In genomic region chr2:24104110-24104650, GRCh38 we compare ENCODE assay signal across 25 cellular contexts. TPM values are rescaled to one million over a fixed set of nuclear protein-coding genes. Genes with fewer than 3 reads are reported as not detected.
DNase-seq lines count a peak whose midpoint lies in the region; ATAC-seq, FAIRE-seq and TF ChIP-seq lines count a peak whose summit lies in the region.
"Had no signal": no experiment of that assay in that cellular context is flagged by ENCODE, and none has a peak within 500 bp of the region (broad histone marks: within the 10 kb centered on the region; RNA-seq: fewer than 3 reads in every experiment).

No MANE protein-coding gene starts in this region.

- H3K9ac ChIP-seq in neuronal stem cell (ENCODE audit: low read depth, low read length, poor library complexity) = no peak overlapping the region
- H3K9ac ChIP-seq in smooth muscle cell (ENCODE audit: low read depth) = no peak overlapping the region

- no peak overlapping the region for H3K4me3 ChIP-seq in A549
- H3K4me3 ChIP-seq in DOHH2 (ENCODE audit: low read length) = peak overlapping the region; percentile 18; the same call in 1 of the 2 replicates
- no peak overlapping the region for H3K4me3 ChIP-seq in neuronal stem cell (ENCODE audit: low read length in 2 of 2)
- H3K4me3 ChIP-seq in smooth muscle cell = no peak overlapping the region
- H3K4me3 ChIP-seq: SJSA1 had no signal

- H3K79me1 ChIP-seq in neuronal stem cell (ENCODE audit: low read depth, low read length) = no peaks in the 10 kb centered on the region

- POLR2A ChIA-PET in A549 (lab: Yijun Ruan, JAX) = no interaction called here
- POLR2A ChIA-PET in WTC11 (lab: Charles Lee) = no interaction called here

- H3K18ac ChIP-seq in neuronal stem cell (ENCODE audit: low read length) = no peak overlapping the region

- H3K79me2 ChIP-seq in DOHH2 (ENCODE audit: control insufficient read depth, low read length) (no peaks in the 10 kb centered on the region), smooth muscle cell (ENCODE audit: low read depth) (no peaks in the 10 kb centered on the region)

- TF ChIP-seq CTCF in A549 (IDR thresholded peaks at IDR 0.05) (no peak), DOHH2 (IDR thresholded peaks at IDR 0.05; ENCODE audit: low read depth, low read length, poor library complexity, severe bottlenecking) (no peak), WTC11 (IDR thresholded peaks at IDR 0.05) (no peak), smooth muscle cell (IDR thresholded peaks at IDR 0.05; ENCODE audit: borderline replicate concordance, insufficient read depth, poor library complexity, severe bottlenecking) (no peak)

- no peak overlapping the region for H3K27ac Mint-ChIP-seq in WTC11
- H3K27ac Mint-ChIP-seq in activated naive CD8-positive, alpha-beta T cell treated with anti-CD3 and anti-CD28 coated beads, Interleukin-2, amount 50 U/mL, for 24 hours = no peak overlapping the region
- H3K27ac Mint-ChIP-seq: CD4-positive, alpha-beta memory T cell; T-cell had no signal

- H3K4ac ChIP-seq in neuronal stem cell (ENCODE audit: low read length) = no peak overlapping the region

- peaks cover 18% of the 10 kb centered on the region for H3K27me3 Mint-ChIP-seq in WTC11 (ENCODE audit: low read depth)
- no peaks in the 10 kb centered on the region for H3K27me3 Mint-ChIP-seq in activated naive CD8-positive, alpha-beta T cell treated with anti-CD3 and anti-CD28 coated beads, Interleukin-2, amount 50 U/mL, for 24 hours
- H3K27me3 Mint-ChIP-seq: CD4-positive, alpha-beta memory T cell; T-cell had no signal

- H3K4me1 Mint-ChIP-seq in WTC11 = 0 out of 2 replicates have a peak, but pooled peaks cover 4% of the 10 kb centered on the region
- peaks cover 4% of the 10 kb centered on the region for H3K4me1 Mint-ChIP-seq in activated naive CD8-positive, alpha-beta T cell treated with anti-CD3 and anti-CD28 coated beads, Interleukin-2, amount 50 U/mL, for 24 hours
- H3K4me1 Mint-ChIP-seq: CD4-positive, alpha-beta memory T cell; T-cell had no signal

- no peak overlapping the region for H3K4me3 Mint-ChIP-seq in WTC11
- H3K4me3 Mint-ChIP-seq in activated naive CD8-positive, alpha-beta T cell treated with anti-CD3 and anti-CD28 coated beads, Interleukin-2, amount 50 U/mL, for 24 hours = no peak overlapping the region
- H3K4me3 Mint-ChIP-seq: CD4-positive, alpha-beta memory T cell; T-cell had no signal

- 86% methylated on average over 8 of the region's 8 CpGs for WGBS in A549 (ENCODE audit: missing lambda C conversion rate)
- no CpG with 5 or more reads among the region's 8 CpGs for WGBS in neuronal stem cell (ENCODE audit: extremely low coverage in 2 of 2, insufficient read length in 2 of 2, insufficient replicate concordance in 1 of 2), 2 donors
- WGBS in smooth muscle cell (ENCODE audit: low lambda C conversion rate) = 97% methylated on average over 8 of the region's 8 CpGs

- peak overlapping the region; percentile 17 for H3K23ac ChIP-seq in neuronal stem cell (ENCODE audit: low read depth, low read length, poor library complexity)

- peaks cover 16% of the 10 kb centered on the region; the same call in 2 of the 3 replicates for H3K4me1 ChIP-seq in A549
- H3K4me1 ChIP-seq in DOHH2 (ENCODE audit: control insufficient read depth, low read length) = peaks cover 22% of the 10 kb centered on the region
- no peaks in the 10 kb centered on the region for H3K4me1 ChIP-seq in neuronal stem cell (ENCODE audit: control insufficient read depth in 2 of 2, insufficient read depth in 1 of 2, low read depth in 1 of 2, low read length in 2 of 2)
- H3K4me1 ChIP-seq in smooth muscle cell (ENCODE audit: low read depth) = no peaks in the 10 kb centered on the region
- H3K4me1 ChIP-seq: SJSA1 had no signal

- H2AFZ ChIP-seq in neuronal stem cell (ENCODE audit: low read length) (no peak overlapping the region), smooth muscle cell (ENCODE audit: low read depth) (no peak overlapping the region)

- no peaks in the 10 kb centered on the region for H3K9me2 ChIP-seq in DOHH2 (replicated peaks; ENCODE audit: control insufficient read depth, low read length)

- H4K20me1 ChIP-seq in DOHH2 (ENCODE audit: control insufficient read depth, insufficient read depth, low read depth, low read length) (no peaks in the 10 kb centered on the region), smooth muscle cell (ENCODE audit: low read depth) (no peaks in the 10 kb centered on the region)

- H4K91ac ChIP-seq in neuronal stem cell (ENCODE audit: low read depth, low read length, poor library complexity) = no peak overlapping the region

- H3K27me3 ChIP-seq in DOHH2 (ENCODE audit: control insufficient read depth, low read length) (no peaks in the 10 kb centered on the region), neuronal stem cell (ENCODE audit: control insufficient read depth in 3 of 3, insufficient read depth in 3 of 3, low read depth in 1 of 3, low read length in 3 of 3) (no peaks in the 10 kb centered on the region), smooth muscle cell (ENCODE audit: low read depth) (no peaks in the 10 kb centered on the region)
- H3K27me3 ChIP-seq: SJSA1 had no signal

- no peak overlapping the region for H2BK120ac ChIP-seq in neuronal stem cell (ENCODE audit: low read depth, low read length)

- no peak for TF ChIP-seq EP300 in A549 (IDR thresholded peaks at IDR 0.05)

- no peak overlapping the region for H2BK15ac ChIP-seq in neuronal stem cell (ENCODE audit: low read length)

- H3K4me2 ChIP-seq in A549 (no peak overlapping the region), DOHH2 (ENCODE audit: low read length) (peak overlapping the region; percentile 44), neuronal stem cell (ENCODE audit: insufficient read depth, low read length, poor library complexity, severe bottlenecking) (no peak overlapping the region), smooth muscle cell (no peak overlapping the region)

- peaks cover 9% of the 10 kb centered on the region for H3K36me3 Mint-ChIP-seq in WTC11
- H3K36me3 Mint-ChIP-seq in activated naive CD8-positive, alpha-beta T cell treated with anti-CD3 and anti-CD28 coated beads, Interleukin-2, amount 50 U/mL, for 24 hours (ENCODE audit: low read depth) = peaks cover 5% of the 10 kb centered on the region

- peak; percentile 44 to 50; a peak in 5 of 6 replicates for ATAC-seq in A549
- ATAC-seq in WTC11 = peak; percentile 22
- ATAC-seq in activated naive CD8-positive, alpha-beta T cell treated with anti-CD3 and anti-CD28 coated beads, Interleukin-2, amount 50 U/mL, for 24 hours = no peak
- ATAC-seq in GM21576 (IDR thresholded peaks at IDR 0.05; ENCODE audit: unreplicated experiment) = no peak
- ATAC-seq: T-cell had no signal

- TF ChIP-seq POLR2A in A549 (IDR thresholded peaks at IDR 0.05; ENCODE audit: low read length) = no peak

- H3K14ac ChIP-seq in neuronal stem cell (ENCODE audit: low read length) = no peak overlapping the region

- peaks cover 34% of the 10 kb centered on the region for H3K9me3 Mint-ChIP-seq in WTC11
- H3K9me3 Mint-ChIP-seq in activated naive CD8-positive, alpha-beta T cell treated with anti-CD3 and anti-CD28 coated beads, Interleukin-2, amount 50 U/mL, for 24 hours = peaks cover 31% of the 10 kb centered on the region

- H2BK5ac ChIP-seq in neuronal stem cell (ENCODE audit: low read length) = no peak overlapping the region

- H3K36me3 ChIP-seq in DOHH2 (ENCODE audit: control insufficient read depth, low read length) (no peaks in the 10 kb centered on the region), neuronal stem cell (replicated peaks in 1 of 2; ENCODE audit: control insufficient read depth in 2 of 2, insufficient read depth in 2 of 2, low read length in 2 of 2) (no peaks in the 10 kb centered on the region), smooth muscle cell (ENCODE audit: low read depth) (no peaks in the 10 kb centered on the region)
- H3K36me3 ChIP-seq: SJSA1 had no signal

- H4K8ac ChIP-seq in neuronal stem cell (ENCODE audit: low read depth, low read length) = no peak overlapping the region

- no peak overlapping the region for H2BK12ac ChIP-seq in neuronal stem cell (ENCODE audit: low read length)

- peak overlapping the region; percentile 19 for H2AK5ac ChIP-seq in neuronal stem cell (ENCODE audit: low read depth, low read length)

- H3K27ac ChIP-seq in A549 (no peak overlapping the region), DOHH2 (ENCODE audit: low read depth, low read length) (no peak overlapping the region), neuronal stem cell (replicated peaks; ENCODE audit: low read length) (no peak overlapping the region), smooth muscle cell (ENCODE audit: low read depth) (no peak overlapping the region)
- H3K27ac ChIP-seq: SJSA1 had no signal

- DNase-seq in A549 (ENCODE audit: low read depth in 1 of 2, low spot score in 1 of 2) = no peak
- no peak for DNase-seq in WTC11 (ENCODE audit: low spot score)
- DNase-seq in neuronal stem cell (ENCODE audit: low spot score) = no peak
- DNase-seq in activated naive CD8-positive, alpha-beta T cell treated with anti-CD3 and anti-CD28 coated beads, Interleukin-2, amount 50 U/mL, for 24 hours = no peak
- DNase-seq in smooth muscle cell (lab: John Stamatoyannopoulos, UW; ENCODE audit: unreplicated experiment) = no peak
- no peak for DNase-seq in activated T-cell treated with anti-CD3 and anti-CD28 coated beads for 4 hours
- DNase-seq: AML-193; C1 segment of cervical spinal cord; Caco-2; CD4-positive, alpha-beta memory T cell; EL; GDM1; NCI-H187; NCI-H2081 treated with DMSO at 0.1 percent for 48 hours; NCI-H226; NCI-H524; NCI-H748 treated with DMSO at 0.1 percent for 48 hours; Right ventricle myocardium superior; RPMI8226; T-cell had no signal

- FAIRE-seq in A549 (lab: Jason Lieb, UNC) = no peak
- FAIRE-seq: A204.1 had no signal

- TF ChIP-seq RAD21 in A549 (conservative IDR thresholded peaks at IDR 0.05 in 1 of 2, IDR thresholded peaks at IDR 0.05 in 1 of 2) = no peak

- H3F3A ChIP-seq in DOHH2 (ENCODE audit: control insufficient read depth, insufficient read depth) = no peaks in the 10 kb centered on the region
- no peaks in the 10 kb centered on the region for H3F3A ChIP-seq in smooth muscle cell (ENCODE audit: low read depth)

- CTCF ChIA-PET in A549 (lab: Yijun Ruan, JAX) = interaction anchor here (1.0 to 7.8 kb wide), 3 partner anchors 20 to 306 kb away, joined by 3 to 57 read pairs (median 3); partner anchors contain the start of gene TP53I3
- CTCF ChIA-PET in WTC11 (lab: Charles Lee) = interaction anchor here (0.9 to 1.1 kb wide), 2 partner anchors 20 to 60 kb away, joined by 3 read pairs; no protein-coding TSS in a partner anchor

- H3K9me3 ChIP-seq in A549 = no peaks in the 10 kb centered on the region
- 0 out of 2 replicates have a peak, but pooled peaks cover 4% of the 10 kb centered on the region for H3K9me3 ChIP-seq in DOHH2 (ENCODE audit: control insufficient read depth, insufficient read depth, low read length)
- peaks cover 0 to 6% of the 10 kb centered on the region in 2 donors for H3K9me3 ChIP-seq in neuronal stem cell (replicated peaks in 1 of 2; ENCODE audit: control insufficient read depth in 2 of 2, insufficient read depth in 1 of 2, low read depth in 1 of 2, low read length in 2 of 2)
- H3K9me3 ChIP-seq in smooth muscle cell (replicated peaks; ENCODE audit: low read depth) = no peaks in the 10 kb centered on the region
- H3K9me3 ChIP-seq: SJSA1 had no signal

RNA-seq across cellular contexts. Expression of gene PFN4, which starts 19.0 kb away (rescaled TPM):
- polyA plus RNA-seq in A549 (2011; rRNA removed) = 2.0 and 2.3 TPM in 2 replicates
- 0.75 and 0.80 TPM in 2 replicates for polyA plus RNA-seq in A549 (2012; cell fraction: cytosol; rRNA removed)
- 0.44 and 0.56 TPM in 2 replicates for polyA plus RNA-seq in A549 (2012; cell fraction: nucleus; rRNA removed)
- 1.2 to 1.6 TPM (median 1.6 TPM) in 3 replicates for polyA plus RNA-seq in A549 (2017; fragmentation: RNase III; extraction: RNeasy Plus Mini Kit Qiagen cat#74134 plus additional on column Dnase treatment)
- 0.37 TPM in 1 of 2 replicates, not detected in the other for polyA minus RNA-seq in A549 (2011; rRNA and poly(A)+ RNA removed)
- 0.48 TPM in 1 of 3 replicates, not detected in the others for total RNA-seq in WTC11 (2021)
- polyA plus RNA-seq in neuronal stem cell (2013, experiment 1 of 2) = 0.99 TPM
- 1.1 TPM for polyA plus RNA-seq in neuronal stem cell (2013, experiment 2 of 2)
- 1.5 TPM in 1 of 2 replicates, not detected in the other for total RNA-seq in smooth muscle cell
- polyA plus RNA-seq in smooth muscle cell = 0.85 and 1.0 TPM in 2 replicates
- total RNA-seq: CD4-positive, alpha-beta memory T cell; HT-29 had no signal
- polyA plus RNA-seq: CD4-positive, alpha-beta memory T cell had no signal

RNA-seq across cellular contexts. Expression of gene FAM228B, which starts 19.1 kb away (rescaled TPM):
- polyA plus RNA-seq in A549 (2011; rRNA removed) (7.6 and 8.2 TPM in 2 replicates), A549 (2017; fragmentation: RNase III; extraction: RNeasy Plus Mini Kit Qiagen cat#74134 plus additional on column Dnase treatment) (3.0 to 4.9 TPM (median 3.8 TPM) in 3 replicates), smooth muscle cell (16.6 and 18.1 TPM in 2 replicates)
- 1.0 and 1.6 TPM in 2 replicates for polyA plus RNA-seq in A549 (2012; cell fraction: cytosol; rRNA removed)
- polyA plus RNA-seq in A549 (2012; cell fraction: nucleus; rRNA removed) = 1.2 and 1.5 TPM in 2 replicates
- 1.0 and 1.7 TPM in 2 replicates for polyA minus RNA-seq in A549 (2011; rRNA and poly(A)+ RNA removed)
- total RNA-seq in WTC11 (2021) (2.7 to 7.4 TPM (median 6.9 TPM) in 3 replicates), smooth muscle cell (7.0 and 14.2 TPM in 2 replicates)
- polyA plus RNA-seq in neuronal stem cell (2013, experiment 1 of 2) = 16.9 TPM
- polyA plus RNA-seq in neuronal stem cell (2013, experiment 2 of 2) = 16.3 TPM

RNA-seq across cellular contexts. Expression of gene TP53I3, which starts 19.5 kb away (rescaled TPM):
- polyA plus RNA-seq in A549 (2011; rRNA removed) (93.7 and 99.1 TPM in 2 replicates), A549 (2017; fragmentation: RNase III; extraction: RNeasy Plus Mini Kit Qiagen cat#74134 plus additional on column Dnase treatment) (173 to 183 TPM (median 173 TPM) in 3 replicates), smooth muscle cell (56.3 and 80.3 TPM in 2 replicates)
- 150 and 186 TPM in 2 replicates for polyA plus RNA-seq in A549 (2012; cell fraction: cytosol; rRNA removed)
- 347 and 392 TPM in 2 replicates for polyA plus RNA-seq in A549 (2012; cell fraction: nucleus; rRNA removed)
- polyA minus RNA-seq in A549 (2011; rRNA and poly(A)+ RNA removed) = 64.4 and 101 TPM in 2 replicates
- total RNA-seq in WTC11 (2021) (29.7 to 33.1 TPM (median 32.9 TPM) in 3 replicates), smooth muscle cell (24.9 and 39.3 TPM in 2 replicates)
- polyA plus RNA-seq in neuronal stem cell (2013, experiment 1 of 2) = 14.8 TPM
- polyA plus RNA-seq in neuronal stem cell (2013, experiment 2 of 2) = 15.7 TPM

RNA-seq across cellular contexts. Expression of gene SF3B6, which starts 28.1 kb away (rescaled TPM):
- polyA plus RNA-seq in A549 (2011; rRNA removed) (296 and 315 TPM in 2 replicates), A549 (2017; fragmentation: RNase III; extraction: RNeasy Plus Mini Kit Qiagen cat#74134 plus additional on column Dnase treatment) (244 to 276 TPM (median 260 TPM) in 3 replicates), smooth muscle cell (210 and 220 TPM in 2 replicates)
- 133 and 171 TPM in 2 replicates for polyA plus RNA-seq in A549 (2012; cell fraction: cytosol; rRNA removed)
- polyA plus RNA-seq in A549 (2012; cell fraction: nucleus; rRNA removed) = 45.9 and 85.7 TPM in 2 replicates
- 19.5 and 28.0 TPM in 2 replicates for polyA minus RNA-seq in A549 (2011; rRNA and poly(A)+ RNA removed)
- total RNA-seq in WTC11 (2021) (117 to 128 TPM (median 126 TPM) in 3 replicates), smooth muscle cell (260 and 279 TPM in 2 replicates)
- polyA plus RNA-seq in neuronal stem cell (2013, experiment 1 of 2) = 237 TPM
- 242 TPM for polyA plus RNA-seq in neuronal stem cell (2013, experiment 2 of 2)

RNA-seq across cellular contexts. Expression of gene FKBP1B, which starts 54.6 kb away (rescaled TPM):
- polyA plus RNA-seq in A549 (2011; rRNA removed) (16.1 and 23.4 TPM in 2 replicates), A549 (2017; fragmentation: RNase III; extraction: RNeasy Plus Mini Kit Qiagen cat#74134 plus additional on column Dnase treatment) (8.5 to 9.1 TPM (median 8.9 TPM) in 3 replicates), smooth muscle cell (26.3 and 29.8 TPM in 2 replicates)
- 23.5 and 24.2 TPM in 2 replicates for polyA plus RNA-seq in A549 (2012; cell fraction: cytosol; rRNA removed)
- polyA plus RNA-seq in A549 (2012; cell fraction: nucleus; rRNA removed) = 10.0 and 12.5 TPM in 2 replicates
- 7.6 and 8.4 TPM in 2 replicates for polyA minus RNA-seq in A549 (2011; rRNA and poly(A)+ RNA removed)
- total RNA-seq in WTC11 (2021) (58.6 to 83.9 TPM (median 74.8 TPM) in 3 replicates), smooth muscle cell (17.2 and 17.5 TPM in 2 replicates)
- polyA plus RNA-seq in neuronal stem cell (2013, experiment 1 of 2) = 40.0 TPM
- polyA plus RNA-seq in neuronal stem cell (2013, experiment 2 of 2) = 38.5 TPM
- total RNA-seq: HT-29 had no signal

Comparison
In these comparisons a context has a peak if more than half of its experiments do, and no peak if none do; other contexts are left out.
1. ATAC-seq: peak in A549 (2 of 2) and WTC11 (single experiment); none in activated naive CD8-positive, alpha-beta T cell treated with anti-CD3 and anti-CD28 coated beads, Interleukin-2, amount 50 U/mL, for 24 hours (single experiment) and GM21576 (single experiment).